Comparison of ENCODE assay signal across 1 cellular context in the genomic region with DNA sequence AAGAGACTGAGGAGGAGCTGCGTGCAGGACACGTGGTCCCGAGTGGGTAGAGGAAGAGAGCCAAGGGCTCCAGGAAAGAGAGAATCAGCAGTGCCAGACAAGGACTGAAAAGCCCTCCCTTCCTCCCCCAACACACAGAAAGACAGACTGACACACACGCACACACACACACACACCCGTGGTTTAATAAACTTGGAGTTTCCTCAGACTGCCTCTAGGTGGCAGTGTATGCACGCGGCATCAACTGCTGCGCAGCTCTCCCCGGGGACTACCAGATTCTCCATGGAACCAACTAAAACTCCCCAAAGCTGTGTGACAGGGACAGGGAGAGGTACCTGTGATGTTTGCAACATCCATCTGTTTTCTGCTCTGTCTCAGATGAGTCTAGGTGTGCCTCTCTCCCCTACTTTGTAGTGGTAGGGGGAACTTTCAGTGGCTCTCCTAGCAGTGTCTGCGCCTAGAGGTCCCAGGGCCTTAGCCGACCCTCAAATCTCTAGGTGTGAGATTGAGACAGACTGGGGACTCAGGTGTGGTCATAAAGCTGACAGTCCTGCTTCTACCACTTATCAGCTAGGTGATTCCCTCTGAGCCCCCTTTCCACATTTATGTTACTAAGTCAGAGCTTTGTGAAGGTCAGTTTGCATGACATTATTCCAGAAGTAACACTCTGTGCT.
TF ChIP-seq lines count a peak whose summit lies in the region.

No MANE protein-coding gene starts in this region.

TF ChIP-seq in K562, 482 proteins besides CTCF, POLR2A, EP300 and RAD21 (continued from another document and continues in another):
- TF ChIP-seq, protein P1, sequence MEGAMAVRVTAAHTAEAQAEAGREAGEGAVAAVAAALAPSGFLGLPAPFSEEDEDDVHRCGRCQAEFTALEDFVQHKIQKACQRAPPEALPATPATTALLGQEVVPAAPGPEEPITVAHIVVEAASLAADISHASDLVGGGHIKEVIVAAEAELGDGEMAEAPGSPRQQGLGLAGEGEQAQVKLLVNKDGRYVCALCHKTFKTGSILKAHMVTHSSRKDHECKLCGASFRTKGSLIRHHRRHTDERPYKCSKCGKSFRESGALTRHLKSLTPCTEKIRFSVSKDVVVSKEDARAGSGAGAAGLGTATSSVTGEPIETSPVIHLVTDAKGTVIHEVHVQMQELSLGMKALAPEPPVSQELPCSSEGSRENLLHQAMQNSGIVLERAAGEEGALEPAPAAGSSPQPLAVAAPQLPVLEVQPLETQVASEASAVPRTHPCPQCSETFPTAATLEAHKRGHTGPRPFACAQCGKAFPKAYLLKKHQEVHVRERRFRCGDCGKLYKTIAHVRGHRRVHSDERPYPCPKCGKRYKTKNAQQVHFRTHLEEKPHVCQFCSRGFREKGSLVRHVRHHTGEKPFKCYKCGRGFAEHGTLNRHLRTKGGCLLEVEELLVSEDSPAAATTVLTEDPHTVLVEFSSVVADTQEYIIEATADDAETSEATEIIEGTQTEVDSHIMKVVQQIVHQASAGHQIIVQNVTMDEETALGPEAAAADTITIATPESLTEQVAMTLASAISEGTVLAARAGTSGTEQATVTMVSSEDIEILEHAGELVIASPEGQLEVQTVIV (CRISPR knock-in tag; IDR thresholded peaks at IDR 0.05; ENCODE audit: borderline replicate concordance), result no peak
- TF ChIP-seq SNRNP70 (optimal IDR thresholded peaks at IDR 0.05; ENCODE audit: low read depth, low read length) (no peak), ATF4 (CRISPR knock-in tag; IDR thresholded peaks at IDR 0.05) (no peak), ZNF174 (CRISPR knock-in tag; IDR thresholded peaks at IDR 0.05) (no peak), TEAD4 (IDR thresholded peaks at IDR 0.05; ENCODE audit: low read length) (0 out of 2 replicates have a peak, but pooled peaks have one; percentile 23), TEAD4 (CRISPR knock-in tag; IDR thresholded peaks at IDR 0.05; ENCODE audit: borderline replicate concordance) (no peak), ZNF830 (CRISPR knock-in tag; IDR thresholded peaks at IDR 0.05) (no peak), SNIP1 (IDR thresholded peaks at IDR 0.05; ENCODE audit: low read depth) (no peak), ELK3 (CRISPR knock-in tag; IDR thresholded peaks at IDR 0.05) (no peak), RUNX1 (IDR thresholded peaks at IDR 0.05; ENCODE audit: low read depth) (no peak), ZNF512 (tag; IDR thresholded peaks at IDR 0.05) (no peak), TOE1 (IDR thresholded peaks at IDR 0.05; ENCODE audit: borderline replicate concordance) (peak; percentile 31; the same call in 1 of the 2 replicates), TOE1 (CRISPR knock-in tag; IDR thresholded peaks at IDR 0.05; ENCODE audit: borderline replicate concordance, low read depth) (no peak), ZBTB40 (IDR thresholded peaks at IDR 0.05) (no peak), ZBTB40 (CRISPR knock-in tag; IDR thresholded peaks at IDR 0.05) (no peak), ZNF24 (IDR thresholded peaks at IDR 0.05) (peak; percentile 68), FIP1L1 (IDR thresholded peaks at IDR 0.05; ENCODE audit: low read depth, low read length, poor library complexity, severe bottlenecking) (no peak), SMAD1 (IDR thresholded peaks at IDR 0.05; ENCODE audit: low read depth, low read length, partially characterized antibody) (no peak), SMAD4 (CRISPR knock-in tag; conservative IDR thresholded peaks at IDR 0.05) (peak; percentile 68), NR2C2 (CRISPR knock-in tag; IDR thresholded peaks at IDR 0.05) (no peak), NR2C2 (tag; IDR thresholded peaks at IDR 0.05) (no peak), RFX1 (IDR thresholded peaks at IDR 0.05) (no peak), NR1H2 (CRISPR knock-in tag; IDR thresholded peaks at IDR 0.05) (no peak), PRDM10 (IDR thresholded peaks at IDR 0.05; ENCODE audit: partially characterized antibody) (peak; percentile 39), ZC3H8 (IDR thresholded peaks at IDR 0.05) (no peak), CXXC5 (CRISPR knock-in tag; IDR thresholded peaks at IDR 0.05) (peak; percentile 48; the same call in 1 of the 2 replicates)
- TF ChIP-seq, protein P2, sequence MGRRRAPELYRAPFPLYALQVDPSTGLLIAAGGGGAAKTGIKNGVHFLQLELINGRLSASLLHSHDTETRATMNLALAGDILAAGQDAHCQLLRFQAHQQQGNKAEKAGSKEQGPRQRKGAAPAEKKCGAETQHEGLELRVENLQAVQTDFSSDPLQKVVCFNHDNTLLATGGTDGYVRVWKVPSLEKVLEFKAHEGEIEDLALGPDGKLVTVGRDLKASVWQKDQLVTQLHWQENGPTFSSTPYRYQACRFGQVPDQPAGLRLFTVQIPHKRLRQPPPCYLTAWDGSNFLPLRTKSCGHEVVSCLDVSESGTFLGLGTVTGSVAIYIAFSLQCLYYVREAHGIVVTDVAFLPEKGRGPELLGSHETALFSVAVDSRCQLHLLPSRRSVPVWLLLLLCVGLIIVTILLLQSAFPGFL (CRISPR knock-in tag; IDR thresholded peaks at IDR 0.05), result no peak
- TF ChIP-seq, protein P3, sequence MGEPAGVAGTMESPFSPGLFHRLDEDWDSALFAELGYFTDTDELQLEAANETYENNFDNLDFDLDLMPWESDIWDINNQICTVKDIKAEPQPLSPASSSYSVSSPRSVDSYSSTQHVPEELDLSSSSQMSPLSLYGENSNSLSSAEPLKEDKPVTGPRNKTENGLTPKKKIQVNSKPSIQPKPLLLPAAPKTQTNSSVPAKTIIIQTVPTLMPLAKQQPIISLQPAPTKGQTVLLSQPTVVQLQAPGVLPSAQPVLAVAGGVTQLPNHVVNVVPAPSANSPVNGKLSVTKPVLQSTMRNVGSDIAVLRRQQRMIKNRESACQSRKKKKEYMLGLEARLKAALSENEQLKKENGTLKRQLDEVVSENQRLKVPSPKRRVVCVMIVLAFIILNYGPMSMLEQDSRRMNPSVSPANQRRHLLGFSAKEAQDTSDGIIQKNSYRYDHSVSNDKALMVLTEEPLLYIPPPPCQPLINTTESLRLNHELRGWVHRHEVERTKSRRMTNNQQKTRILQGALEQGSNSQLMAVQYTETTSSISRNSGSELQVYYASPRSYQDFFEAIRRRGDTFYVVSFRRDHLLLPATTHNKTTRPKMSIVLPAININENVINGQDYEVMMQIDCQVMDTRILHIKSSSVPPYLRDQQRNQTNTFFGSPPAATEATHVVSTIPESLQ (CRISPR knock-in tag; IDR thresholded peaks at IDR 0.05), result no peak
